In genomic region chr7:117048114-117048853, GRCh38 we compare ENCODE assay signal across 1 cellular context.
TF ChIP-seq lines count a peak whose summit lies in the region.

No MANE protein-coding gene starts in this region.

TF ChIP-seq in HepG2, 621 proteins besides CTCF, POLR2A, EP300 and RAD21 (continued from another document):
- TF ChIP-seq KIAA2018 (CRISPR knock-in tag; IDR thresholded peaks at IDR 0.05; ENCODE audit: borderline replicate concordance) (no peak), CENPX (CRISPR knock-in tag; IDR thresholded peaks at IDR 0.05) (no peak), NR2C2 (CRISPR knock-in tag; IDR thresholded peaks at IDR 0.05; ENCODE audit: borderline replicate concordance) (no peak), SIN3B (IDR thresholded peaks at IDR 0.05; ENCODE audit: low read length) (no peak), NPAS2 (CRISPR knock-in tag; IDR thresholded peaks at IDR 0.05; ENCODE audit: borderline replicate concordance) (no peak), ZSCAN20 (CRISPR knock-in tag; IDR thresholded peaks at IDR 0.05; ENCODE audit: borderline replicate concordance) (no peak), TAF1 (CRISPR knock-in tag; IDR thresholded peaks at IDR 0.05) (no peak), SRSF4 (IDR thresholded peaks at IDR 0.05; ENCODE audit: low read depth, low read length, poor library complexity, severe bottlenecking) (no peak), TERF1 (CRISPR knock-in tag; IDR thresholded peaks at IDR 0.05) (no peak), HNF4A (CRISPR knock-in tag; IDR thresholded peaks at IDR 0.05) (no peak)
